25 cellular contexts compared by ENCODE assay signal in genomic region chr15:86044981-86045380, GRCh38. TPM values are rescaled to one million over a fixed set of nuclear protein-coding genes. Genes with fewer than 3 reads are reported as not detected.
DNase-seq lines count a peak whose midpoint lies in the region; ATAC-seq and TF ChIP-seq lines count a peak whose summit lies in the region.
"Had no signal": no experiment of that assay in that cellular context is flagged by ENCODE, and none has a peak within 500 bp of the region (broad histone marks: within the 10 kb centered on the region; RNA-seq: fewer than 3 reads in every experiment).

No MANE protein-coding gene starts in this region.

- no peaks in the 10 kb centered on the region for H3K4me1 Mint-ChIP-seq in activated CD8-positive, alpha-beta T cell treated with anti-CD3 and anti-CD28 coated beads for 36 hours (ENCODE audit: low read depth)
- no peaks in the 10 kb centered on the region for H3K4me1 Mint-ChIP-seq in activated CD8-positive, alpha-beta T cell treated with anti-CD3 and anti-CD28 coated beads, Interleukin-2, amount 10 ng/mL, durations not matched to agents 7 days and 5 days (ENCODE audit: low read depth)
- peaks cover 8% of the 10 kb centered on the region for H3K4me1 Mint-ChIP-seq in progenitor cell of endocrine pancreas (ENCODE audit: low read depth)
- H3K4me1 Mint-ChIP-seq: activated naive CD4-positive, alpha-beta T cell treated with anti-CD3 and anti-CD28 coated beads, Interleukin-2, amount 50 U/mL, for 24 hours had no signal

- H3K36me3 ChIP-seq in WERI-Rb-1 (no peaks in the 10 kb centered on the region), left lung (no peaks in the 10 kb centered on the region), SK-N-SH (replicated peaks in 1 of 2; ENCODE audit: control insufficient read depth in 1 of 2, insufficient read depth in 2 of 2, low read length in 1 of 2) (no peaks in the 10 kb centered on the region)
- H3K36me3 ChIP-seq: right lobe of liver, suprapubic skin had no signal

- no peak for TF ChIP-seq EP300 in SK-N-SH (IDR thresholded peaks at IDR 0.05; ENCODE audit: borderline replicate concordance in 1 of 2, low read depth in 1 of 2, low read length in 1 of 2)

- no peak for TF ChIP-seq POLR2A in NB4 (IDR thresholded peaks at IDR 0.05; ENCODE audit: extremely low read depth, insufficient read length)

- no peak for TF ChIP-seq RAD21 in SK-N-SH (IDR thresholded peaks at IDR 0.05; ENCODE audit: low read length)

- H3K4me1 ChIP-seq in left lung (no peaks in the 10 kb centered on the region), SK-N-SH (ENCODE audit: control insufficient read depth in 1 of 2, insufficient read depth in 2 of 2, low read depth in 1 of 2, low read length in 1 of 2) (no peaks in the 10 kb centered on the region)
- H3K4me1 ChIP-seq: right lobe of liver, suprapubic skin had no signal

- H3K4me3 ChIP-seq in NB4 (ENCODE audit: low read depth, low read length) (no peak overlapping the region), WERI-Rb-1 (ENCODE audit: low read depth, low read length) (no peak overlapping the region), left lung (no peak overlapping the region), SK-N-SH (ENCODE audit: low read depth in 2 of 2, low read length in 1 of 2) (no peak overlapping the region)
- H3K4me3 ChIP-seq: right lobe of liver, suprapubic skin had no signal

- H3K27me3 ChIP-seq in WERI-Rb-1 (ENCODE audit: insufficient read depth, low read depth, severe bottlenecking): no peaks in the 10 kb centered on the region
- H3K27me3 ChIP-seq in left lung: no peaks in the 10 kb centered on the region
- no peaks in the 10 kb centered on the region for H3K27me3 ChIP-seq in SK-N-SH (ENCODE audit: insufficient read depth)
- H3K27me3 ChIP-seq: right lobe of liver had no signal

- H3K27me3 Mint-ChIP-seq in activated CD8-positive, alpha-beta T cell treated with anti-CD3 and anti-CD28 coated beads for 36 hours: no peaks in the 10 kb centered on the region
- peaks cover 2% of the 10 kb centered on the region for H3K27me3 Mint-ChIP-seq in activated CD8-positive, alpha-beta T cell treated with anti-CD3 and anti-CD28 coated beads, Interleukin-2, amount 10 ng/mL, durations not matched to agents 7 days and 5 days (ENCODE audit: low read depth)
- no peaks in the 10 kb centered on the region for H3K27me3 Mint-ChIP-seq in progenitor cell of endocrine pancreas

- no peaks in the 10 kb centered on the region for H4K20me1 ChIP-seq in SK-N-SH (ENCODE audit: insufficient read depth)

- intact Hi-C loops in activated CD8-positive, alpha-beta T cell treated with anti-CD3 and anti-CD28 coated beads for 36 hours (cut with micrococcal nuclease): no loop called here
- intact Hi-C loops in left lung (cut with DNase I): no loop called here

- no peaks in the 10 kb centered on the region for H3K9me3 ChIP-seq in WERI-Rb-1 (ENCODE audit: severe bottlenecking)
- no peaks in the 10 kb centered on the region for H3K9me3 ChIP-seq in left lung
- no peaks in the 10 kb centered on the region for H3K9me3 ChIP-seq in SK-N-SH
- H3K9me3 ChIP-seq: right lobe of liver, suprapubic skin had no signal

- no peaks in the 10 kb centered on the region for H3K9me3 Mint-ChIP-seq in activated CD8-positive, alpha-beta T cell treated with anti-CD3 and anti-CD28 coated beads for 36 hours
- no peaks in the 10 kb centered on the region for H3K9me3 Mint-ChIP-seq in activated CD8-positive, alpha-beta T cell treated with anti-CD3 and anti-CD28 coated beads, Interleukin-2, amount 10 ng/mL, durations not matched to agents 7 days and 5 days (ENCODE audit: insufficient read depth)
- H3K9me3 Mint-ChIP-seq in progenitor cell of endocrine pancreas (ENCODE audit: low read depth): peaks cover 10% of the 10 kb centered on the region
- H3K9me3 Mint-ChIP-seq: activated naive CD4-positive, alpha-beta T cell treated with anti-CD3 and anti-CD28 coated beads, Interleukin-2, amount 50 U/mL, for 24 hours; T-helper 1 cell treated with Interleukin-12 subunit alpha and Interleukin-12 subunit beta and Interleukin-4 antibody, amounts not matched to agents 30 μg/mL and 1 μg/mL, for 36 hours had no signal

- H3K27ac Mint-ChIP-seq in activated CD8-positive, alpha-beta T cell treated with anti-CD3 and anti-CD28 coated beads for 36 hours: no peak overlapping the region
- H3K27ac Mint-ChIP-seq in activated CD8-positive, alpha-beta T cell treated with anti-CD3 and anti-CD28 coated beads, Interleukin-2, amount 10 ng/mL, durations not matched to agents 7 days and 5 days: no peak overlapping the region
- H3K27ac Mint-ChIP-seq in progenitor cell of endocrine pancreas: no peak overlapping the region
- H3K27ac Mint-ChIP-seq: activated naive CD4-positive, alpha-beta T cell treated with anti-CD3 and anti-CD28 coated beads, Interleukin-2, amount 50 U/mL, for 24 hours; HFFc6; T-helper 1 cell treated with Interleukin-12 subunit alpha and Interleukin-12 subunit beta and Interleukin-4 antibody, amounts not matched to agents 30 μg/mL and 1 μg/mL, for 36 hours had no signal

- no peaks in the 10 kb centered on the region for H3K36me3 Mint-ChIP-seq in activated CD8-positive, alpha-beta T cell treated with anti-CD3 and anti-CD28 coated beads for 36 hours (ENCODE audit: low read depth)
- no peaks in the 10 kb centered on the region for H3K36me3 Mint-ChIP-seq in activated CD8-positive, alpha-beta T cell treated with anti-CD3 and anti-CD28 coated beads, Interleukin-2, amount 10 ng/mL, durations not matched to agents 7 days and 5 days (ENCODE audit: low read depth)
- H3K36me3 Mint-ChIP-seq in progenitor cell of endocrine pancreas (ENCODE audit: insufficient read depth): no peaks in the 10 kb centered on the region
- H3K36me3 Mint-ChIP-seq: activated naive CD4-positive, alpha-beta T cell treated with anti-CD3 and anti-CD28 coated beads, Interleukin-2, amount 50 U/mL, for 24 hours; naive thymus-derived CD4-positive, alpha-beta T cell had no signal

- H2AFZ ChIP-seq in SK-N-SH (ENCODE audit: low read depth): no peak overlapping the region

- H3F3A ChIP-seq in SK-N-SH (replicated peaks; ENCODE audit: insufficient read depth): no peaks in the 10 kb centered on the region

- peak; percentile 1 for DNase-seq in activated CD8-positive, alpha-beta T cell treated with anti-CD3 and anti-CD28 coated beads for 36 hours
- no peak for DNase-seq in activated CD8-positive, alpha-beta T cell treated with anti-CD3 and anti-CD28 coated beads, Interleukin-2, amount 10 ng/mL, durations not matched to agents 7 days and 5 days
- peak; percentile 6 for DNase-seq in NB4 (ENCODE audit: low read depth)
- DNase-seq in WERI-Rb-1: peak; percentile 39
- DNase-seq in progenitor cell of endocrine pancreas (ENCODE audit: low spot score, unreplicated experiment): no peak
- no peak for DNase-seq in left lung
- DNase-seq in SK-N-SH: no peak
- DNase-seq: activated CD4-positive, alpha-beta T cell treated with anti-CD3 and anti-CD28 coated beads, Interleukin-2, amount 50 U/mL, for 48 hours; activated T-cell treated with anti-CD3 and anti-CD28 coated beads, Interleukin-2, amount 50 U/mL, for 1 hour; DMS153; head of caudate nucleus; HFFc6; Kasumi-1; mammary epithelial cell; NCI-H1417 treated with DMSO at 0.1 percent for 48 hours; right lobe of liver; SIG-M5 had no signal

- H3K9me2 ChIP-seq in SK-N-SH: no peaks in the 10 kb centered on the region

- H3K4me2 ChIP-seq in SK-N-SH: no peak overlapping the region

- no peaks in the 10 kb centered on the region for H3K79me2 ChIP-seq in SK-N-SH (ENCODE audit: insufficient read depth)

- no peak overlapping the region for H3K27ac ChIP-seq in WERI-Rb-1
- no peak overlapping the region for H3K27ac ChIP-seq in left lung
- H3K27ac ChIP-seq in SK-N-SH (ENCODE audit: low read depth in 2 of 2, low read length in 1 of 2): no peak overlapping the region
- H3K27ac ChIP-seq: right lobe of liver, suprapubic skin had no signal

- CTCF ChIA-PET in activated CD8-positive, alpha-beta T cell treated with anti-CD3 and anti-CD28 coated beads for 36 hours (lab: Charles Lee): no interaction called here
- CTCF ChIA-PET in activated CD8-positive, alpha-beta T cell treated with anti-CD3 and anti-CD28 coated beads, Interleukin-2, amount 10 ng/mL, durations not matched to agents 7 days and 5 days (lab: Charles Lee): no interaction called here
- CTCF ChIA-PET in SK-N-SH (lab: Yijun Ruan, JAX): interaction anchor here (1.0 kb wide), 1 partner anchor 18 kb away, joined by 5 read pairs; no protein-coding TSS in a partner anchor

- no peak overlapping the region for H3K4me3 Mint-ChIP-seq in activated CD8-positive, alpha-beta T cell treated with anti-CD3 and anti-CD28 coated beads for 36 hours
- no peak overlapping the region for H3K4me3 Mint-ChIP-seq in activated CD8-positive, alpha-beta T cell treated with anti-CD3 and anti-CD28 coated beads, Interleukin-2, amount 10 ng/mL, durations not matched to agents 7 days and 5 days
- H3K4me3 Mint-ChIP-seq in progenitor cell of endocrine pancreas (ENCODE audit: low read depth): no peak overlapping the region
- H3K4me3 Mint-ChIP-seq: activated naive CD4-positive, alpha-beta T cell treated with anti-CD3 and anti-CD28 coated beads, Interleukin-2, amount 50 U/mL, for 24 hours; HFFc6; T-helper 1 cell treated with Interleukin-12 subunit alpha and Interleukin-12 subunit beta and Interleukin-4 antibody, amounts not matched to agents 30 μg/mL and 1 μg/mL, for 36 hours had no signal

- no peak for TF ChIP-seq CTCF in activated CD8-positive, alpha-beta T cell treated with anti-CD3 and anti-CD28 coated beads for 36 hours (IDR thresholded peaks at IDR 0.05)
- TF ChIP-seq CTCF in NB4 (IDR thresholded peaks at IDR 0.05; ENCODE audit: low read depth, low read length): peak; percentile 4
- TF ChIP-seq CTCF in WERI-Rb-1 (IDR thresholded peaks at IDR 0.05; ENCODE audit: low read depth, low read length): peak; percentile 76
- TF ChIP-seq CTCF in progenitor cell of endocrine pancreas (IDR thresholded peaks at IDR 0.05; ENCODE audit: unreplicated experiment): peak; percentile 10
- TF ChIP-seq CTCF in left lung (IDR thresholded peaks at IDR 0.05): no peak
- TF ChIP-seq CTCF in SK-N-SH (IDR thresholded peaks at IDR 0.05): no peak

- WGBS in SK-N-SH (ENCODE audit: low lambda C conversion rate): 48% methylated on average over 1 of the region's 1 CpG

- ATAC-seq in activated CD8-positive, alpha-beta T cell treated with anti-CD3 and anti-CD28 coated beads for 36 hours: no peak
- no peak for ATAC-seq in activated CD8-positive, alpha-beta T cell treated with anti-CD3 and anti-CD28 coated beads, Interleukin-2, amount 10 ng/mL, durations not matched to agents 7 days and 5 days
- no peak for ATAC-seq in left lung
- ATAC-seq in GM21447 (IDR thresholded peaks at IDR 0.05; ENCODE audit: unreplicated experiment): no peak
- ATAC-seq: naive thymus-derived CD4-positive, alpha-beta T cell; right lobe of liver had no signal

- POLR2A ChIA-PET in activated CD8-positive, alpha-beta T cell treated with anti-CD3 and anti-CD28 coated beads for 36 hours (lab: Charles Lee): no interaction called here
- POLR2A ChIA-PET in activated CD8-positive, alpha-beta T cell treated with anti-CD3 and anti-CD28 coated beads, Interleukin-2, amount 10 ng/mL, durations not matched to agents 7 days and 5 days (lab: Charles Lee): no interaction called here
- POLR2A ChIA-PET in SK-N-SH (lab: Yijun Ruan, JAX): no interaction called here

- H3K9ac ChIP-seq in SK-N-SH: no peak overlapping the region

RNA-seq across cellular contexts. Expression of gene AGBL1, which starts 34.7 kb away (rescaled TPM):
- total RNA-seq in activated CD8-positive, alpha-beta T cell treated with anti-CD3 and anti-CD28 coated beads for 36 hours: not detected
- not detected for total RNA-seq in activated CD8-positive, alpha-beta T cell treated with anti-CD3 and anti-CD28 coated beads, Interleukin-2, amount 10 ng/mL, durations not matched to agents 7 days and 5 days
- total RNA-seq in progenitor cell of endocrine pancreas (not detected in 2 replicates), left lung (1 to 10 TPM in 1 of 2 donors, under 1 TPM in 1; 0.32 to 3.3 TPM)
- polyA plus RNA-seq in SK-N-SH (2012; rRNA removed): not detected in 2 replicates
- not detected in 2 replicates for polyA plus RNA-seq in SK-N-SH (2012; cell fraction: cytosol; rRNA removed)
- polyA plus RNA-seq in SK-N-SH (2012; cell fraction: nucleus; rRNA removed): 0.06 TPM in 1 of 2 replicates, not detected in the other
- total RNA-seq: astrocyte; HFFc6; mammary epithelial cell; naive thymus-derived CD4-positive, alpha-beta T cell; osteocyte; right lobe of liver had no signal
- polyA plus RNA-seq: BJ; mammary epithelial cell; naive thymus-derived CD4-positive, alpha-beta T cell had no signal

Comparison
In these comparisons a context has a peak if more than half of its experiments do, and no peak if none do; other contexts are left out.
1. DNase-seq: peak in activated CD8-positive, alpha-beta T cell treated with anti-CD3 and anti-CD28 coated beads for 36 hours (single experiment), NB4 (single experiment) and WERI-Rb-1 (single experiment); none in activated CD8-positive, alpha-beta T cell treated with anti-CD3 and anti-CD28 coated beads, Interleukin-2, amount 10 ng/mL, durations not matched to agents 7 days and 5 days (single experiment), progenitor cell of endocrine pancreas (single experiment), left lung (0 of 2) and SK-N-SH (single experiment).
2. CTCF ChIP-seq: peak in NB4 (single experiment), WERI-Rb-1 (single experiment) and progenitor cell of endocrine pancreas (single experiment); none in activated CD8-positive, alpha-beta T cell treated with anti-CD3 and anti-CD28 coated beads for 36 hours (single experiment), left lung (0 of 2) and SK-N-SH (single experiment).